3 cellular contexts compared by ENCODE assay signal in the genomic region with DNA sequence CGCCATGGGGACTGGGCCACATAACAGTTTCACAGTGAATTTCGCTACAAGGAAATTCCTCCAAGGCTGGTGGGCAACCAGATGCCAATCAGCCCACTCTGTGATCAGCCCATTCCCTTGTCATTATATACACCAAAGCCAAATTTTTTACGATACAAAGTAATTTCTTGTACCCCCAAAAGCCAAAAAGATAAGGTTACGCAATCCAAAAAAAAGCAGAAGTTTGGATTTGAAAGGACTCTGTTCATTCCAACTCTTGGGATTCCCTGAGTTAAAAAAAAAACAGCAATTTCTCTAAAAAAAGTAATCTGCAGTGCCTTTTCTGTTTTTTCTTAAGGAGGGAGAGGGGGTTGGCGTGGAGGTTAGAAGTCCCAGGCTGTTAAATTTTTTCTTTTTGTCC.
TF ChIP-seq lines count a peak whose summit lies in the region.

No MANE protein-coding gene starts in this region.

TF ChIP-seq in A549, 52 proteins besides CTCF, POLR2A, EP300 and RAD21:
- TF ChIP-seq CEBPB (IDR thresholded peaks at IDR 0.05), result peak; percentile 17 to 36; a peak in 2 of 4 replicates
- TF ChIP-seq, protein P1, sequence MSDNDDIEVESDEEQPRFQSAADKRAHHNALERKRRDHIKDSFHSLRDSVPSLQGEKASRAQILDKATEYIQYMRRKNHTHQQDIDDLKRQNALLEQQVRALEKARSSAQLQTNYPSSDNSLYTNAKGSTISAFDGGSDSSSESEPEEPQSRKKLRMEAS (IDR thresholded peaks at IDR 0.05), result no peak

TF ChIP-seq in IMR-90, 13 proteins besides CTCF, POLR2A, EP300 and RAD21:
- TF ChIP-seq MXI1 (IDR thresholded peaks at IDR 0.05; ENCODE audit: borderline replicate concordance, low read depth, low read length) (no peak), SMC3 (IDR thresholded peaks at IDR 0.05; ENCODE audit: low read depth, low read length) (no peak), CEBPB (IDR thresholded peaks at IDR 0.05; ENCODE audit: low read depth, low read length) (peak; percentile 68; the same call in 1 of the 2 replicates)

TF ChIP-seq in H1, 55 proteins besides CTCF, POLR2A, EP300 and RAD21:
- TF ChIP-seq CEBPB (IDR thresholded peaks at IDR 0.05; ENCODE audit: low read depth, low read length), result peak; percentile 86; the same call in 1 of the 2 replicates
- no peak for TF ChIP-seq KDM4A (IDR thresholded peaks at IDR 0.05; ENCODE audit: low read depth, low read length, severe bottlenecking)
- no peak for TF ChIP-seq TBP (IDR thresholded peaks at IDR 0.05; ENCODE audit: low read depth, low read length)
